ENCODE assay signal across 10 cellular contexts in the genomic region with DNA sequence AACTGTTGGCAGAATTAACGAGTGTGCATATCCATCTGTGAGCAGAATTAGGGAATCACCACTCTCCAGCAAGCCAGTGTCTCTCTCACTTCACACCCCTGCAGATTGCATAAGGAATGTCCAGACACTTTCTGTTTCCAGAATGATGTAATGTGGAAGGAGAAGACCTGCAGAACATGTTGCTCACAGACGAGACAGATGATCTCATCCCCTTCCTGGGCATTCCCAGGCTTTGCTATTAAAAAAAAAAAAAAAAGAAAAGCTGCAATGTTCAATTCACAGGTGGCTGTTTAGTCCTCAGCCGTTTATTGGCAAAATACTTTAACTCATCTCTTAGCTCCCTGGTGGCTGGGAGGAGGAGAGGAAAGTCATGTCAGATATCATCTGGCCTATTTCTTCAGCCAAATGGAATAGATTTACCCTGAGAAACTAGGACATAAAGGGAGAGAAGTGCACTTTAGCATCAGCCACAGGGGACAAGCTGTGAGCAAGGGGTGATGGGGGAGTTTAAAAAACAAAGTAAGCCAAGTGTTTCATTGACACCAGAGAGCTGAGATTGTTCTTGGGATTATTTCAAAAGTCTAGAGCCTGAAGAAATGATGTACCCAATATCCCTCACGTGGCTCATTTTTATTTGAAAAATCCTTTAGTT.
DNase-seq lines count a peak whose midpoint lies in the region; ATAC-seq, FAIRE-seq and TF ChIP-seq lines count a peak whose summit lies in the region.
"Had no signal": no experiment of that assay in that cellular context is flagged by ENCODE, and none has a peak within 500 bp of the region (broad histone marks: within the 10 kb centered on the region; RNA-seq: fewer than 3 reads in every experiment).

No MANE protein-coding gene starts in this region.

- FAIRE-seq in bronchial epithelial cell (lab: Jason Lieb, UNC) (peak; percentile 62), HepG2 (lab: Jason Lieb, UNC) (no peak)

- no peaks in the 10 kb centered on the region for H4K20me1 ChIP-seq in IMR-90 (ENCODE audit: insufficient read depth, low read length)
- no peaks in the 10 kb centered on the region for H4K20me1 ChIP-seq in HepG2 (ENCODE audit: insufficient read depth, low read length)

- H2AK5ac ChIP-seq in IMR-90 (ENCODE audit: low read depth, low read length) = no peak overlapping the region

- H3K9ac ChIP-seq in IMR-90 (ENCODE audit: low read depth, low read length) (no peak overlapping the region), HepG2 (ENCODE audit: insufficient read depth, low read depth, low read length) (no peak overlapping the region)

- peak overlapping the region; percentile 37; the same call in 1 of the 2 replicates for H2BK20ac ChIP-seq in IMR-90 (ENCODE audit: low read depth, low read length)

- H3K4me2 ChIP-seq in IMR-90 (ENCODE audit: low read depth, low read length) (no peak overlapping the region), HepG2 (ENCODE audit: low read depth, low read length) (no peak overlapping the region)

- in situ Hi-C loops in IMR-90 (cut with MboI; ENCODE audit: low sequenced_read_pairs) = no loop called here
- in situ Hi-C loops in HepG2 (cut with HindIII; ENCODE audit: extremely low pct_ligation_motif_present, low pct_unique_long_range_greater_than_20kb) = no loop called here

- H3K9me1 ChIP-seq in IMR-90 (ENCODE audit: insufficient read depth, low read length) = peaks cover 2% of the 10 kb centered on the region; the same call in 1 of the 2 replicates

- no peak overlapping the region for H2BK15ac ChIP-seq in IMR-90 (ENCODE audit: low read depth, low read length)

- H3K56ac ChIP-seq in IMR-90 (ENCODE audit: extremely low read depth, insufficient read depth, low read length) = no peak overlapping the region

- no peaks in the 10 kb centered on the region for H3K79me2 ChIP-seq in HepG2 (ENCODE audit: insufficient read depth, low read length)

- no peak overlapping the region for H4K91ac ChIP-seq in IMR-90 (ENCODE audit: insufficient read depth, low read depth, low read length)

- CTCF ChIA-PET in AG04450 (lab: Charles Lee) (interaction anchor here (0.6 to 1.4 kb wide), 3 partner anchors 15 to 311 kb away, joined by 3 read pairs; no protein-coding TSS in a partner anchor), IMR-90 (lab: Yijun Ruan, JAX) (interaction anchor here (0.6 kb wide), 1 partner anchor 310 kb away, joined by 4 read pairs; no protein-coding TSS in a partner anchor), HepG2 (lab: Yijun Ruan, JAX; ENCODE audit: low intra/inter-chr PET ratio, low total read pairs) (no interaction called here)

- no peak for TF ChIP-seq EP300 in HepG2 (IDR thresholded peaks at IDR 0.05; ENCODE audit: low read depth in 2 of 2, low read length in 2 of 2)
- TF ChIP-seq EP300 in HepG2 (CRISPR knock-in tag; IDR thresholded peaks at IDR 0.05; ENCODE audit: borderline replicate concordance) = no peak

- dilution Hi-C loops in IMR-90 (cut with HindIII; ENCODE audit: low sequenced_read_pairs, unreplicated experiment) = no loop called here

- H3K14ac ChIP-seq in IMR-90 (replicated peaks; ENCODE audit: low read depth, low read length) = no peak overlapping the region

- ATAC-seq in IMR-90 (ENCODE audit: low read depth) (peak; percentile 50; the same call in 1 of the 2 replicates), HepG2 (no peak), HG03354 (IDR thresholded peaks at IDR 0.05; ENCODE audit: poor library complexity, severe bottlenecking, unreplicated experiment) (no peak)
- ATAC-seq: T-helper 17 cell had no signal

- intact Hi-C loops in IMR-90 (cut with micrococcal nuclease) (loop anchor here (5.0 kb wide), 1 partner anchor 197 kb away; no protein-coding TSS in a partner anchor), HepG2 (cut with micrococcal nuclease; ENCODE audit: unreplicated experiment) (no loop called here)

- TF ChIP-seq RAD21 in IMR-90 (IDR thresholded peaks at IDR 0.05; ENCODE audit: low read length) (0 out of 2 replicates have a peak, but pooled peaks have one; percentile 7), HepG2 (CRISPR knock-in tag; IDR thresholded peaks at IDR 0.05) (no peak)

- no peak overlapping the region for H3K23ac ChIP-seq in IMR-90 (ENCODE audit: low read depth, low read length)

- no TSS peak for BruUV-seq in IMR-90 (replicated peaks; lab: Mats Ljungman, UMichigan)
- BruUV-seq in HepG2 (replicated peaks; lab: Mats Ljungman, UMichigan) = no TSS peak

- H3K9me3 ChIP-seq in AG04450 (ENCODE audit: control insufficient read depth, insufficient read depth, low read length) = no peaks in the 10 kb centered on the region
- no peaks in the 10 kb centered on the region for H3K9me3 ChIP-seq in IMR-90 (ENCODE audit: control insufficient read depth, insufficient read depth, low read length)
- H3K9me3 ChIP-seq in HepG2 (ENCODE audit: low read length) = no peaks in the 10 kb centered on the region

- H4K5ac ChIP-seq in IMR-90 (ENCODE audit: low read depth, low read length) = no peak overlapping the region

- peaks cover 12% of the 10 kb centered on the region for H3K4me1 ChIP-seq in IMR-90 (ENCODE audit: control insufficient read depth, insufficient read depth, low read length)
- no peaks in the 10 kb centered on the region for H3K4me1 ChIP-seq in HepG2 (ENCODE audit: insufficient read depth, low read length)

- H3K36me3 ChIP-seq in IMR-90 (ENCODE audit: control insufficient read depth, insufficient read depth, low read length) (no peaks in the 10 kb centered on the region), bronchial epithelial cell (ENCODE audit: control insufficient read depth, insufficient read depth, low read length) (no peaks in the 10 kb centered on the region), HepG2 (replicated peaks in 1 of 2; ENCODE audit: control insufficient read depth in 1 of 2, insufficient read depth in 2 of 2, low read length in 2 of 2) (no peaks in the 10 kb centered on the region)

- WGBS in IMR-90 (ENCODE audit: extremely low coverage in 2 of 2, insufficient read length in 1 of 2), 2 experiments = no CpG with 5 or more reads among the region's 4 CpGs
- 2% methylated on average over 4 of the region's 4 CpGs for WGBS in HepG2 (ENCODE audit: low lambda C conversion rate)

- H3K4ac ChIP-seq in IMR-90 (ENCODE audit: low read depth, low read length) = peak overlapping the region; percentile 14; the same call in 1 of the 2 replicates

- no peak for TF ChIP-seq CTCF in AG04450 (IDR thresholded peaks at IDR 0.05; ENCODE audit: low read depth, low read length)
- TF ChIP-seq CTCF in IMR-90 (conservative IDR thresholded peaks at IDR 0.05; ENCODE audit: low read depth, low read length) = no peak
- TF ChIP-seq CTCF in bronchial epithelial cell (IDR thresholded peaks at IDR 0.05; ENCODE audit: insufficient read depth, low read length, severe bottlenecking) = no peak
- no peak for TF ChIP-seq CTCF in HepG2 (CRISPR knock-in tag; IDR thresholded peaks at IDR 0.05)

- no peak overlapping the region for H2BK120ac ChIP-seq in IMR-90 (ENCODE audit: low read depth, low read length)

- H3K4me3 ChIP-seq in AG04450 (ENCODE audit: low read depth, low read length) (no peak overlapping the region), IMR-90 (ENCODE audit: insufficient read depth, low read depth, low read length) (no peak overlapping the region), bronchial epithelial cell (ENCODE audit: low read depth, low read length) (no peak overlapping the region), HepG2 (replicated peaks in 1 of 3; ENCODE audit: insufficient read depth in 1 of 3, low read depth in 2 of 3, low read length in 3 of 3) (no peak overlapping the region)

- H3K27me3 ChIP-seq in AG04450 (ENCODE audit: control insufficient read depth, insufficient read depth, low read length) = no peaks in the 10 kb centered on the region
- H3K27me3 ChIP-seq in IMR-90 (ENCODE audit: control insufficient read depth, insufficient read depth, low read length) = no peaks in the 10 kb centered on the region
- H3K27me3 ChIP-seq in bronchial epithelial cell (ENCODE audit: control insufficient read depth, insufficient read depth, low read length) = no peaks in the 10 kb centered on the region
- no peaks in the 10 kb centered on the region for H3K27me3 ChIP-seq in HepG2 (ENCODE audit: control insufficient read depth in 1 of 2, insufficient read depth in 2 of 2, low read length in 2 of 2)

- H3K18ac ChIP-seq in IMR-90 (ENCODE audit: low read depth, low read length) = peak overlapping the region; percentile 18; the same call in 1 of the 2 replicates

- no peak overlapping the region for H3K27ac ChIP-seq in AG04450 (ENCODE audit: low read depth, low read length)
- H3K27ac ChIP-seq in IMR-90 (ENCODE audit: insufficient read depth, low read length) = no peak overlapping the region
- no peak overlapping the region for H3K27ac ChIP-seq in HepG2 (ENCODE audit: extremely low read length, insufficient read depth, low read length)

- H2AFZ ChIP-seq in IMR-90 (replicated peaks; ENCODE audit: low read length, poor library complexity) = no peak overlapping the region
- no peak overlapping the region for H2AFZ ChIP-seq in HepG2 (ENCODE audit: low read length)

- TF ChIP-seq POLR2A in IMR-90 (IDR thresholded peaks at IDR 0.05; ENCODE audit: low read depth, low read length) (no peak), HepG2 (IDR thresholded peaks at IDR 0.05; ENCODE audit: insufficient read depth in 1 of 2, low read depth in 2 of 2, low read length in 2 of 2) (no peak)

- H2BK5ac ChIP-seq in IMR-90 (ENCODE audit: low read depth, low read length, poor library complexity, severe bottlenecking) = no peak overlapping the region

- DNase-seq in AG04450 (ENCODE audit: low read depth, low spot score) (peak; percentile 66), IMR-90 (peak; percentile 94), bronchial epithelial cell (ENCODE audit: low read depth) (peak; percentile 99), HepG2 (ENCODE audit: low spot score) (no peak), globus pallidus (ENCODE audit: low spot score) (no peak), SIG-M5 treated with dmso at 0.1 percent for 504 hours (lab: John Stamatoyannopoulos, UW; ENCODE audit: unreplicated experiment) (no peak)
- no peak for DNase-seq in activated T-cell treated with anti-CD3 and anti-CD28 coated beads, Interleukin-2, amount 50 U/mL, for 48 hours
- DNase-seq: activated gamma-delta T cell treated with Interleukin-2 at 50 U/mL for 16 hours, T-helper 17 cell had no signal

- no peak overlapping the region for H2AK9ac ChIP-seq in IMR-90 (replicated peaks; ENCODE audit: low read depth, low read length, poor library complexity)

- POLR2A ChIA-PET in AG04450 (lab: Yijun Ruan, JAX) (interaction anchor here (0.6 to 0.8 kb wide), 3 partner anchors 37 to 52 kb away, joined by 3 to 7 read pairs (median 6); no protein-coding TSS in a partner anchor), IMR-90 (lab: Charles Lee; ENCODE audit: unreplicated experiment) (no interaction called here), HepG2 (lab: Yijun Ruan, JAX) (no interaction called here)

- no peaks in the 10 kb centered on the region for H3K79me1 ChIP-seq in IMR-90 (ENCODE audit: low read depth in 1 of 2, low read length in 2 of 2)

- H4K8ac ChIP-seq in IMR-90 (ENCODE audit: low read depth in 2 of 2, low read length in 2 of 2) = no peak overlapping the region; a peak in 1 of 4 replicates

TF ChIP-seq in IMR-90, 13 proteins besides CTCF, POLR2A, EP300 and RAD21 (continues in another document):
- TF ChIP-seq SMC3 (IDR thresholded peaks at IDR 0.05; ENCODE audit: low read depth, low read length) = no peak

TF ChIP-seq in HepG2, 621 proteins besides CTCF, POLR2A, EP300 and RAD21 (continues in another document):
- no peak for TF ChIP-seq KLF15 (CRISPR knock-in tag; IDR thresholded peaks at IDR 0.05; ENCODE audit: borderline replicate concordance)

Comparison
In these comparisons a context has a peak if more than half of its experiments do, and no peak if none do; other contexts are left out.
1. DNase-seq: peak in AG04450 (single experiment), IMR-90 (single experiment) and bronchial epithelial cell (single experiment); none in HepG2 (single experiment), globus pallidus (single experiment), activated T-cell treated with anti-CD3 and anti-CD28 coated beads, Interleukin-2, amount 50 U/mL, for 48 hours (0 of 2) and SIG-M5 treated with dmso at 0.1 percent for 504 hours (single experiment).